ENCODE assay signal across 1 cellular context in genomic region chr12:120041386-120042231, GRCh38.
TF ChIP-seq lines count a peak whose summit lies in the region.

No MANE protein-coding gene starts in this region.

TF ChIP-seq in SK-N-SH, 30 proteins besides CTCF, POLR2A, EP300 and RAD21 (continued from another document):
- TF ChIP-seq MAX (IDR thresholded peaks at IDR 0.05; ENCODE audit: low read depth): no peak
- TF ChIP-seq YY1 (IDR thresholded peaks at IDR 0.05; ENCODE audit: low read depth): no peak
